ENCODE assay signal across 8 cellular contexts in genomic region chr2:37871453-37872191, GRCh38. TPM values are rescaled to one million over a fixed set of nuclear protein-coding genes. Genes with fewer than 3 reads are reported as not detected.
A peak's percentile ranks its signal among the peaks of the same experiment; 100 is the strongest.
DNase-seq lines count a peak whose midpoint lies in the region; ATAC-seq and TF ChIP-seq lines count a peak whose summit lies in the region.

No MANE protein-coding gene starts in this region.

- no peak overlapping the region for H3K27ac ChIP-seq in right cardiac atrium (ENCODE audit: low read length)
- peak overlapping the region; percentile 77 for H3K27ac ChIP-seq in osteoblast (ENCODE audit: low read depth, low read length)

- H3K79me2 ChIP-seq in osteoblast (ENCODE audit: insufficient read depth, low read length): no peaks in the 10 kb centered on the region

- H3K27me3 ChIP-seq in right cardiac atrium (ENCODE audit: control insufficient read depth, insufficient read depth) (no peaks in the 10 kb centered on the region), osteoblast (ENCODE audit: insufficient read depth, low read length) (no peaks in the 10 kb centered on the region)

- 64% methylated on average over 7 of the region's 7 CpGs for WGBS in right cardiac atrium

- peaks cover 24% of the 10 kb centered on the region for H3K4me1 ChIP-seq in right cardiac atrium (ENCODE audit: control insufficient read depth, insufficient read depth, low read length)
- peaks cover 31% of the 10 kb centered on the region for H3K4me1 ChIP-seq in osteoblast (ENCODE audit: insufficient read depth, low read length)

- peak; percentile 36 to 78 for ATAC-seq in left cardiac atrium
- ATAC-seq in right cardiac atrium: no peak
- ATAC-seq in HG03108 (IDR thresholded peaks at IDR 0.05; ENCODE audit: unreplicated experiment): peak; percentile 47

- H2AFZ ChIP-seq in osteoblast (ENCODE audit: low read length): no peak overlapping the region

- intact Hi-C loops in left cardiac atrium (cut with DNase I) (loop anchor here in 1 of 2 donors (10.0 kb wide), 1 partner anchor 207 kb away; no protein-coding TSS in a partner anchor), right cardiac atrium (cut with DNase I) (loop anchor here in 2 of 4 donors (5.0 to 10.0 kb wide), 3 partner anchors 39 to 317 kb away; partner anchors contain the start of gene CDC42EP3 (in 1 of the 2))

- no peaks in the 10 kb centered on the region for H3K36me3 ChIP-seq in osteoblast (ENCODE audit: insufficient read depth, low read length)

- H3K9me3 ChIP-seq in right cardiac atrium (ENCODE audit: control insufficient read depth, low read length) (no peaks in the 10 kb centered on the region), osteoblast (ENCODE audit: low read depth, low read length) (no peaks in the 10 kb centered on the region)

- DNase-seq in left cardiac atrium (no peak), right cardiac atrium (no peak), amniotic epithelial cell (ENCODE audit: low read depth) (peak; percentile 91), osteoblast (ENCODE audit: insufficient read length, low spot score, missing footprints) (no peak), iPS-NIHi11 (ENCODE audit: low spot score) (no peak), GDM1 (lab: John Stamatoyannopoulos, UW) (no peak)
- no peak for DNase-seq in NK-92 treated with Interleukin-12 subunit alpha and Interleukin-12 subunit beta, amount 100 ng/mL, for 24 hours (lab: John Stamatoyannopoulos, UW)

- no peaks in the 10 kb centered on the region for H4K20me1 ChIP-seq in osteoblast (ENCODE audit: insufficient read depth, low read length)

- no peak overlapping the region for H3K4me3 ChIP-seq in right cardiac atrium (ENCODE audit: low read length)
- H3K4me3 ChIP-seq in osteoblast (ENCODE audit: insufficient read depth, low read length): no peak overlapping the region

- TF ChIP-seq CTCF in osteoblast (IDR thresholded peaks at IDR 0.05; ENCODE audit: extremely low read depth, low read depth, low read length): no peak

- H3K4me2 ChIP-seq in osteoblast (ENCODE audit: insufficient read depth, low read length): peak overlapping the region; percentile 72

RNA-seq across cellular contexts. Expression of gene RMDN2, which starts 53.5 kb away (rescaled TPM):
- total RNA-seq in left cardiac atrium (1 to 10 TPM; 4.6 to 5.8 TPM), right cardiac atrium (1 to 10 TPM; 7.3 to 9.0 (median 8.2) TPM), osteoblast (11.9 and 20.0 TPM in 2 replicates)
- polyA plus RNA-seq in right cardiac atrium: 4.9 TPM

Comparison
In these comparisons a context has a peak if more than half of its experiments do, and no peak if none do; other contexts are left out.
1. ATAC-seq: peak in left cardiac atrium (2 of 2) and HG03108 (single experiment); none in right cardiac atrium (0 of 2).